ENCODE assay signal across 11 cellular contexts in the genomic region with DNA sequence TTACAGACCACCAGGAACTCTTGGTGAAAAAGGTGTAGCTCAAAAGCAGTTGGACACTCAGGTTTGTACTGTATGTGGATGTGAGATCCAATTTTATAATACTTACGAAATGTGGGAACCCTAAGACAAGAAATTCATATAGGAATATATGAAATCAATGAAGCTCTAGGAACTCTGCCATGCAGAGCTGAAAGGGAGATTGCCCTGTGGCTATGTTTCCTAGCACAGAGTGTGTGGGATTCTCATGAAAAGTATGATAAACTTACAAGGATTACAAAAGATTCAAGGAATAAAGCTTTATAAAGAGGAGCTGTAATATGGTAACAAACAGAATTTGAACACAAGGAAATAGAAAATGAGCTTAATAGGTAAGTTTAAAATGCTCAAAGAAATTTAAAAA.
"Had no signal": no experiment of that assay in that cellular context is flagged by ENCODE, and none has a peak within 500 bp of the region (broad histone marks: within the 10 kb centered on the region; RNA-seq: fewer than 3 reads in every experiment).

No MANE protein-coding gene starts in this region.

- H3K4me2 ChIP-seq: GM23338 had no signal

- FAIRE-seq: H1, H54 had no signal

- H2AFZ ChIP-seq: GM23248, GM23338 had no signal

- H3K9me3 ChIP-seq: HAP-1 had no signal

- H3K4me1 ChIP-seq: HAP-1 had no signal

- H3K9ac ChIP-seq: GM23248 had no signal

- H3K4me3 ChIP-seq: GM23248, GM23338, HAP-1 had no signal

- H3K27ac ChIP-seq: GM23248 had no signal

- DNase-seq: GM23248, GOT3, H7, H9, HCEC 1CT, HFFc6 had no signal

- H3K36me3 ChIP-seq: HAP-1 had no signal

- ATAC-seq: GM23338, HCT116 had no signal
